ENCODE assay signal across 1 cellular context in genomic region chr19:342128-342455, GRCh38.
TF ChIP-seq lines count a peak whose summit lies in the region.

No MANE protein-coding gene starts in this region.

TF ChIP-seq in K562, 482 proteins besides CTCF, POLR2A, EP300 and RAD21 (continued from another document):
- TF ChIP-seq AFF4 (CRISPR knock-in tag; IDR thresholded peaks at IDR 0.05) = no peak
- no peak for TF ChIP-seq ATF1 (CRISPR knock-in tag; IDR thresholded peaks at IDR 0.05)
- TF ChIP-seq ATF1 (tag; IDR thresholded peaks at IDR 0.05) = no peak
- TF ChIP-seq RBFOX2 (IDR thresholded peaks at IDR 0.05; ENCODE audit: low read depth, low read length) = peak; percentile 24; the same call in 1 of the 2 replicates
- no peak for TF ChIP-seq IRF9 (tag; IDR thresholded peaks at IDR 0.05)
- no peak for TF ChIP-seq ZBTB9 (CRISPR knock-in tag; IDR thresholded peaks at IDR 0.05)
